8 cellular contexts compared by ENCODE assay signal in genomic region chrX:49922291-49923241, GRCh38. TPM values are rescaled to one million over a fixed set of nuclear protein-coding genes. Genes with fewer than 3 reads are reported as not detected.
DNase-seq lines count a peak whose midpoint lies in the region; ATAC-seq and TF ChIP-seq lines count a peak whose summit lies in the region.

TSS of gene CLCN5 (plus strand) at chrX:49922596. CDS start at chrX:49925299, 2,703 bp downstream.

- H3K4me2 ChIP-seq in Loucy (ENCODE audit: low read depth, low read length, poor library complexity, severe bottlenecking): peak within 1 kb of the TSS; percentile 88

- peak within 1 kb of the TSS; percentile 95 for H2AFZ ChIP-seq in Loucy (ENCODE audit: low read length)

- H3K4me3 ChIP-seq in H7 (ENCODE audit: insufficient read depth, low read depth, low read length): peak within 1 kb of the TSS; percentile 68
- peak within 1 kb of the TSS; percentile 84 for H3K4me3 ChIP-seq in Loucy (ENCODE audit: low read length, poor library complexity, severe bottlenecking)
- peak within 1 kb of the TSS; percentile 78 for H3K4me3 ChIP-seq in RWPE2 (ENCODE audit: severe bottlenecking)
- H3K4me3 ChIP-seq in fibroblast of the aortic adventitia (ENCODE audit: low read depth, low read length): peak within 1 kb of the TSS; percentile 72

- H3K79me2 ChIP-seq in Loucy (ENCODE audit: insufficient read depth, low read length): no peaks in the 10 kb centered on the region

- TF ChIP-seq CTCF in Loucy (conservative IDR thresholded peaks at IDR 0.05; ENCODE audit: low read length) (no peak), RWPE2 (IDR thresholded peaks at IDR 0.05; ENCODE audit: poor library complexity, severe bottlenecking) (no peak), fibroblast of the aortic adventitia (IDR thresholded peaks at IDR 0.05; ENCODE audit: insufficient read depth, low read length) (no peak), nephron progenitor cell (IDR thresholded peaks at IDR 0.05) (no peak)

- no peaks in the 10 kb centered on the region for H3F3A ChIP-seq in Loucy (ENCODE audit: low read depth)

- H3K36me3 ChIP-seq in H7 (replicated peaks; ENCODE audit: control insufficient read depth, insufficient read depth, low read length): no peaks in the 10 kb centered on the region
- H3K36me3 ChIP-seq in Loucy (ENCODE audit: insufficient read depth, low read length): no peaks in the 10 kb centered on the region
- peaks cover 3% of the 10 kb centered on the region; the same call in 1 of the 2 replicates for H3K36me3 ChIP-seq in RWPE2 (ENCODE audit: low read depth)

- peaks cover 32% of the 10 kb centered on the region for H3K9me3 Mint-ChIP-seq in nephron progenitor cell
- no peaks in the 10 kb centered on the region for H3K9me3 Mint-ChIP-seq in stimulated activated naive CD8-positive, alpha-beta T cell treated with anti-CD3 and anti-CD28 coated beads, Interleukin-15, Interleukin-2, amounts not matched to agents 100 ng/mL and 50 ng/mL, for 24 hours

- no peak within 1 kb of the TSS for H3K27ac ChIP-seq in RWPE2 (ENCODE audit: poor library complexity, severe bottlenecking)

- no peaks in the 10 kb centered on the region for H3K9me3 ChIP-seq in Loucy (ENCODE audit: insufficient read depth, low read depth, low read length)
- no peaks in the 10 kb centered on the region for H3K9me3 ChIP-seq in RWPE2 (ENCODE audit: severe bottlenecking)

- H3K27me3 ChIP-seq in H7 (ENCODE audit: control insufficient read depth, insufficient read depth, low read length): peaks cover 9% of the 10 kb centered on the region
- no peaks in the 10 kb centered on the region for H3K27me3 ChIP-seq in Loucy (ENCODE audit: insufficient read depth, low read length, poor library complexity, severe bottlenecking)
- H3K27me3 ChIP-seq in RWPE2 (ENCODE audit: insufficient read depth, poor library complexity, severe bottlenecking): no peaks in the 10 kb centered on the region

- peaks cover 32% of the 10 kb centered on the region for H3K4me1 Mint-ChIP-seq in nephron progenitor cell
- peaks cover 16% of the 10 kb centered on the region for H3K4me1 Mint-ChIP-seq in stimulated activated naive CD8-positive, alpha-beta T cell treated with anti-CD3 and anti-CD28 coated beads, Interleukin-15, Interleukin-2, amounts not matched to agents 100 ng/mL and 50 ng/mL, for 24 hours (ENCODE audit: low read depth)

- H3K4me1 ChIP-seq in Loucy (ENCODE audit: insufficient read depth, low read length, poor library complexity, severe bottlenecking): peaks cover 6% of the 10 kb centered on the region
- peaks cover 4% of the 10 kb centered on the region for H3K4me1 ChIP-seq in RWPE2 (ENCODE audit: insufficient read depth, poor library complexity, severe bottlenecking)

- H3K9me2 ChIP-seq in Loucy (replicated peaks; ENCODE audit: low read depth, low read length): no peaks in the 10 kb centered on the region

- H3K4me3 Mint-ChIP-seq in nephron progenitor cell: peak within 1 kb of the TSS; percentile 90
- peak within 1 kb of the TSS; percentile 82 for H3K4me3 Mint-ChIP-seq in stimulated activated naive CD8-positive, alpha-beta T cell treated with anti-CD3 and anti-CD28 coated beads, Interleukin-15, Interleukin-2, amounts not matched to agents 100 ng/mL and 50 ng/mL, for 24 hours

- peaks cover 4% of the 10 kb centered on the region for H3K36me3 Mint-ChIP-seq in nephron progenitor cell (ENCODE audit: low read depth)
- H3K36me3 Mint-ChIP-seq in stimulated activated naive CD8-positive, alpha-beta T cell treated with anti-CD3 and anti-CD28 coated beads, Interleukin-15, Interleukin-2, amounts not matched to agents 100 ng/mL and 50 ng/mL, for 24 hours (ENCODE audit: low read depth): peaks cover 14% of the 10 kb centered on the region

- peaks cover 7% of the 10 kb centered on the region for H3K27me3 Mint-ChIP-seq in nephron progenitor cell (ENCODE audit: low read depth, poor library complexity)
- no peaks in the 10 kb centered on the region for H3K27me3 Mint-ChIP-seq in stimulated activated naive CD8-positive, alpha-beta T cell treated with anti-CD3 and anti-CD28 coated beads, Interleukin-15, Interleukin-2, amounts not matched to agents 100 ng/mL and 50 ng/mL, for 24 hours

- DNase-seq in ELR (ENCODE audit: low read depth): peak; percentile 90
- peak; percentile 92 for DNase-seq in H7
- peak; percentile 87 for DNase-seq in RWPE2 (ENCODE audit: low spot score)
- DNase-seq in activated effector memory CD4-positive, alpha-beta T cell treated with anti-CD3 and anti-CD28 coated beads, Interleukin-2, amount 50 U/mL, for 16 hours: peak; percentile 97
- peak; percentile 93 for DNase-seq in fibroblast of the aortic adventitia (ENCODE audit: low read depth)
- DNase-seq in nephron progenitor cell: peak; percentile 92

- no peak within 1 kb of the TSS for H3K27ac Mint-ChIP-seq in nephron progenitor cell
- peak within 1 kb of the TSS; percentile 67 for H3K27ac Mint-ChIP-seq in stimulated activated naive CD8-positive, alpha-beta T cell treated with anti-CD3 and anti-CD28 coated beads, Interleukin-15, Interleukin-2, amounts not matched to agents 100 ng/mL and 50 ng/mL, for 24 hours

- H3K9ac ChIP-seq in Loucy (ENCODE audit: low read depth, low read length, poor library complexity, severe bottlenecking): peak within 1 kb of the TSS; percentile 80

- H4K20me1 ChIP-seq in Loucy (ENCODE audit: insufficient read depth, low read length, poor library complexity, severe bottlenecking): no peaks in the 10 kb centered on the region

- ATAC-seq in RWPE2 (ENCODE audit: low read depth): peak; percentile 91

RNA-seq across cellular contexts. Expression of gene CLCN5, which starts in this region (rescaled TPM):
- 7.3 and 9.3 TPM in 2 replicates for total RNA-seq in H7 (2014; rRNA removed; shearing (Covaris generic))
- 10.5 and 13.5 TPM in 2 replicates for total RNA-seq in fibroblast of the aortic adventitia (ENCODE audit: low replicate concordance)
